ENCODE assay signal across 9 cellular contexts in genomic region chr7:25894002-25894901, GRCh38.
DNase-seq lines count a peak whose midpoint lies in the region; ATAC-seq, FAIRE-seq and TF ChIP-seq lines count a peak whose summit lies in the region.
"Had no signal": no experiment of that assay in that cellular context is flagged by ENCODE, and none has a peak within 500 bp of the region (broad histone marks: within the 10 kb centered on the region; RNA-seq: fewer than 3 reads in every experiment).

No MANE protein-coding gene starts in this region.

- H3K27me3 ChIP-seq in keratinocyte (ENCODE audit: control insufficient read depth, extremely low read depth, insufficient read depth, low read length), result no peaks in the 10 kb centered on the region

- H3K4me1 Mint-ChIP-seq in activated CD8-positive, alpha-beta T cell treated with anti-CD3 and anti-CD28 coated beads, Interleukin-2, amount 10 ng/mL, durations not matched to agents 7 days and 5 days (ENCODE audit: low read depth), result peaks cover 35% of the 10 kb centered on the region

- FAIRE-seq in keratinocyte (lab: Jason Lieb, UNC), result peak; percentile 98

- H3K4me1 ChIP-seq in keratinocyte (ENCODE audit: control insufficient read depth, extremely low read depth, insufficient read depth, low read length), result peaks cover 21% of the 10 kb centered on the region

- H3K36me3 Mint-ChIP-seq in activated CD8-positive, alpha-beta T cell treated with anti-CD3 and anti-CD28 coated beads, Interleukin-2, amount 10 ng/mL, durations not matched to agents 7 days and 5 days (ENCODE audit: low read depth), result no peaks in the 10 kb centered on the region

- peak; percentile 54 for DNase-seq in activated CD4-positive, alpha-beta T cell treated with anti-CD3 and anti-CD28 coated beads for 48 hours
- no peak for DNase-seq in activated CD4-positive, alpha-beta T cell treated with anti-CD3 and anti-CD28 coated beads for 1 hour
- peak; percentile 52 for DNase-seq in KBM-7
- DNase-seq in activated CD8-positive, alpha-beta T cell treated with anti-CD3 and anti-CD28 coated beads, Interleukin-2, amount 10 ng/mL, durations not matched to agents 7 days and 5 days, result peak; percentile 55
- peak; percentile 71 for DNase-seq in keratinocyte (ENCODE audit: low read depth, low spot score)
- DNase-seq in cerebellum (ENCODE audit: low spot score), result no peak
- DNase-seq in NCI-H2196 (lab: John Stamatoyannopoulos, UW; ENCODE audit: unreplicated experiment), result no peak

- H3K4me2 ChIP-seq in keratinocyte (ENCODE audit: control insufficient read depth, extremely low read depth, insufficient read depth, low read depth, low read length), result peak overlapping the region; percentile 26

- no peaks in the 10 kb centered on the region for H3K36me3 ChIP-seq in keratinocyte (ENCODE audit: control insufficient read depth in 2 of 2, extremely low read depth in 1 of 2, insufficient read depth in 2 of 2, low read length in 2 of 2)
- H3K36me3 ChIP-seq: breast epithelium had no signal

- in situ Hi-C loops in KBM-7 (cut with MboI; ENCODE audit: low pct_unique_long_range_greater_than_20kb, low sequenced_read_pairs), result loop anchor here (25.0 kb wide), 2 partner anchors 468 to 768 kb away; no protein-coding TSS in a partner anchor

- H3K4me3 Mint-ChIP-seq in activated CD8-positive, alpha-beta T cell treated with anti-CD3 and anti-CD28 coated beads, Interleukin-2, amount 10 ng/mL, durations not matched to agents 7 days and 5 days, result peak overlapping the region; percentile 10

- H3K79me2 ChIP-seq in keratinocyte (ENCODE audit: control insufficient read depth, insufficient read depth, low read length), result no peaks in the 10 kb centered on the region

- no peaks in the 10 kb centered on the region for H3K9me1 ChIP-seq in keratinocyte (ENCODE audit: control insufficient read depth, extremely low read depth, insufficient read depth, low read length)

- CTCF ChIA-PET in activated CD8-positive, alpha-beta T cell treated with anti-CD3 and anti-CD28 coated beads, Interleukin-2, amount 10 ng/mL, durations not matched to agents 7 days and 5 days (lab: Charles Lee), result interaction anchor here (0.8 to 7.1 kb wide), 42 partner anchors 10 to 793 kb away, joined by 3 to 70 read pairs (median 5); no protein-coding TSS in a partner anchor

- dilution Hi-C loops in keratinocyte (cut with MboI; ENCODE audit: extremely low pct_ligation_motif_present, low sequenced_read_pairs), result no loop called here

- POLR2A ChIA-PET in activated CD8-positive, alpha-beta T cell treated with anti-CD3 and anti-CD28 coated beads, Interleukin-2, amount 10 ng/mL, durations not matched to agents 7 days and 5 days (lab: Charles Lee), result interaction anchor here (1.0 to 2.8 kb wide), 4 partner anchors 289 to 307 kb away, joined by 3 to 9 read pairs (median 3); partner anchors contain the start of gene CBX3

- H4K20me1 ChIP-seq in keratinocyte (ENCODE audit: control insufficient read depth, extremely low read depth, insufficient read depth, low read length), result no peaks in the 10 kb centered on the region

- H3K27me3 Mint-ChIP-seq in activated CD8-positive, alpha-beta T cell treated with anti-CD3 and anti-CD28 coated beads, Interleukin-2, amount 10 ng/mL, durations not matched to agents 7 days and 5 days (ENCODE audit: low read depth), result peaks cover 27% of the 10 kb centered on the region

- no peaks in the 10 kb centered on the region for H3K9me3 Mint-ChIP-seq in activated CD8-positive, alpha-beta T cell treated with anti-CD3 and anti-CD28 coated beads, Interleukin-2, amount 10 ng/mL, durations not matched to agents 7 days and 5 days (ENCODE audit: insufficient read depth)

- no peak overlapping the region for H3K27ac Mint-ChIP-seq in activated CD8-positive, alpha-beta T cell treated with anti-CD3 and anti-CD28 coated beads, Interleukin-2, amount 10 ng/mL, durations not matched to agents 7 days and 5 days

- H3K9ac ChIP-seq in keratinocyte (ENCODE audit: control insufficient read depth, extremely low read depth, insufficient read depth, low read length), result no peak overlapping the region

- peak; percentile 1 to 12 (median 8) for TF ChIP-seq CTCF in keratinocyte (optimal IDR thresholded peaks at IDR 0.05 in 1 of 3, IDR thresholded peaks at IDR 0.05 in 1 of 3, conservative IDR thresholded peaks at IDR 0.05 in 1 of 3; ENCODE audit: extremely low read depth in 1 of 3, insufficient read depth in 2 of 3, low read length in 3 of 3)

- peak; percentile 70 for ATAC-seq in GM21786 (IDR thresholded peaks at IDR 0.05; ENCODE audit: unreplicated experiment)
- peak; percentile 57 for ATAC-seq in activated CD8-positive, alpha-beta T cell treated with anti-CD3 and anti-CD28 coated beads, Interleukin-2, amount 10 ng/mL, durations not matched to agents 7 days and 5 days

- H3K27ac ChIP-seq in keratinocyte (ENCODE audit: control insufficient read depth, insufficient read depth, low read length), result no peak overlapping the region

- H3K4me3 ChIP-seq in keratinocyte (ENCODE audit: control insufficient read depth in 2 of 3, extremely low read depth in 1 of 3, insufficient read depth in 2 of 3, low read depth in 1 of 3, low read length in 3 of 3), result no peak overlapping the region

- H3K9me3 ChIP-seq in keratinocyte (ENCODE audit: control insufficient read depth, low read depth, low read length), result no peaks in the 10 kb centered on the region
- H3K9me3 ChIP-seq: breast epithelium had no signal

- H2AFZ ChIP-seq in keratinocyte (ENCODE audit: control insufficient read depth, low read length), result peak overlapping the region; percentile 4

Comparison
In these comparisons a context has a peak if more than half of its experiments do, and no peak if none do; other contexts are left out.
1. DNase-seq: peak in activated CD4-positive, alpha-beta T cell treated with anti-CD3 and anti-CD28 coated beads for 48 hours (single experiment), KBM-7 (single experiment), activated CD8-positive, alpha-beta T cell treated with anti-CD3 and anti-CD28 coated beads, Interleukin-2, amount 10 ng/mL, durations not matched to agents 7 days and 5 days (single experiment) and keratinocyte (single experiment); none in activated CD4-positive, alpha-beta T cell treated with anti-CD3 and anti-CD28 coated beads for 1 hour (single experiment), cerebellum (single experiment) and NCI-H2196 (single experiment).